In genomic region chr1:214341459-214341858, GRCh38 we compare ENCODE assay signal across 21 cellular contexts.
DNase-seq lines count a peak whose midpoint lies in the region; ATAC-seq, FAIRE-seq and TF ChIP-seq lines count a peak whose summit lies in the region.
"Had no signal": no experiment of that assay in that cellular context is flagged by ENCODE, and none has a peak within 500 bp of the region (broad histone marks: within the 10 kb centered on the region; RNA-seq: fewer than 3 reads in every experiment).

No MANE protein-coding gene starts in this region.

- WGBS in HepG2 (ENCODE audit: low lambda C conversion rate): 97% methylated on average over 3 of the region's 3 CpGs
- 79% methylated on average over 3 of the region's 3 CpGs for WGBS in right lobe of liver (ENCODE audit: insufficient coverage, low coverage, low lambda C conversion rate, missing lambda C conversion rate)
- 73 to 79% methylated on average over 3 of the region's 3 CpGs for WGBS in body of pancreas, 2 donors

- H3K79me2 ChIP-seq in HepG2 (ENCODE audit: insufficient read depth, low read length): no peaks in the 10 kb centered on the region

- H3K4me1 ChIP-seq in HepG2 (ENCODE audit: insufficient read depth, low read length): no peaks in the 10 kb centered on the region; the same call in 1 of the 2 replicates
- H3K4me1 ChIP-seq in right lobe of liver: no peaks in the 10 kb centered on the region
- H3K4me1 ChIP-seq in body of pancreas: no peaks in the 10 kb centered on the region

- H3K9ac ChIP-seq in HepG2 (ENCODE audit: insufficient read depth, low read depth, low read length): no peak overlapping the region

- no peak overlapping the region for H2AFZ ChIP-seq in HepG2 (ENCODE audit: low read length)
- H2AFZ ChIP-seq: GM23338 had no signal

- no peak for TF ChIP-seq POLR2A in HepG2 (IDR thresholded peaks at IDR 0.05; ENCODE audit: insufficient read depth in 1 of 2, low read depth in 2 of 2, low read length in 2 of 2)
- TF ChIP-seq POLR2A in right lobe of liver (IDR thresholded peaks at IDR 0.05): no peak
- TF ChIP-seq POLR2A in body of pancreas (IDR thresholded peaks at IDR 0.05): no peak

- intact Hi-C loops in HepG2 (cut with micrococcal nuclease; ENCODE audit: unreplicated experiment) (no loop called here), right lobe of liver (cut with DNase I) (no loop called here), body of pancreas (cut with DNase I) (no loop called here)

- TF ChIP-seq CTCF in HepG2 (CRISPR knock-in tag; IDR thresholded peaks at IDR 0.05) (no peak), right lobe of liver (IDR thresholded peaks at IDR 0.05) (no peak), HFFc6 (IDR thresholded peaks at IDR 0.05) (no peak), body of pancreas (IDR thresholded peaks at IDR 0.05) (no peak), endothelial cell (IDR thresholded peaks at IDR 0.05; ENCODE audit: unreplicated experiment) (no peak), chondrocyte (IDR thresholded peaks at IDR 0.05) (no peak)

- H3K4me1 Mint-ChIP-seq in HFFc6 (ENCODE audit: low read depth) (peaks cover 29% of the 10 kb centered on the region), endothelial cell (ENCODE audit: unreplicated experiment) (peaks cover 2% of the 10 kb centered on the region), chondrocyte (ENCODE audit: low read depth) (peaks cover 26% of the 10 kb centered on the region)
- H3K4me1 Mint-ChIP-seq: CD4-positive, alpha-beta memory T cell had no signal

- POLR2A ChIA-PET in HepG2 (lab: Yijun Ruan, JAX): no interaction called here

- H3K36me3 ChIP-seq in HepG2 (replicated peaks in 1 of 2; ENCODE audit: control insufficient read depth in 1 of 2, insufficient read depth in 2 of 2, low read length in 2 of 2) (peaks cover 3 to 23% of the 10 kb centered on the region in 2 experiments), right lobe of liver (no peaks in the 10 kb centered on the region), body of pancreas (replicated peaks in 1 of 2; ENCODE audit: insufficient read depth in 1 of 2, low read depth in 2 of 2) (no peaks in the 10 kb centered on the region)

- peaks cover 34% of the 10 kb centered on the region for H3K36me3 Mint-ChIP-seq in HFFc6 (ENCODE audit: low read depth)
- peaks cover 12% of the 10 kb centered on the region for H3K36me3 Mint-ChIP-seq in endothelial cell (ENCODE audit: low read depth, unreplicated experiment)
- peaks cover 20% of the 10 kb centered on the region for H3K36me3 Mint-ChIP-seq in chondrocyte (ENCODE audit: low read depth)

- ATAC-seq in HepG2 (no peak), right lobe of liver (no peak), body of pancreas (peak; percentile 34), GM19397 (IDR thresholded peaks at IDR 0.05; ENCODE audit: unreplicated experiment) (no peak)
- ATAC-seq: GM12878, GM23338 had no signal

- H3K4me3 Mint-ChIP-seq in HFFc6 (no peak overlapping the region; the same call in 1 of the 2 replicates), endothelial cell (ENCODE audit: unreplicated experiment) (peak overlapping the region; percentile 67), chondrocyte (ENCODE audit: unreplicated experiment) (no peak overlapping the region)
- H3K4me3 Mint-ChIP-seq: CD4-positive, alpha-beta memory T cell; GM23338 had no signal

- no peaks in the 10 kb centered on the region for H4K20me1 ChIP-seq in HepG2 (ENCODE audit: insufficient read depth, low read length)

- H3K4me3 ChIP-seq in HepG2 (replicated peaks in 1 of 3; ENCODE audit: insufficient read depth in 1 of 3, low read depth in 2 of 3, low read length in 3 of 3) (no peak overlapping the region), right lobe of liver (no peak overlapping the region), body of pancreas (no peak overlapping the region)
- H3K4me3 ChIP-seq: GM12878, GM23338 had no signal

- H3K27ac ChIP-seq in HepG2 (ENCODE audit: extremely low read length, insufficient read depth, low read length) (no peak overlapping the region), right lobe of liver (no peak overlapping the region), body of pancreas (no peak overlapping the region)

- DNase-seq in HepG2 (ENCODE audit: low spot score): no peak
- no peak for DNase-seq in right lobe of liver
- DNase-seq in HFFc6: no peak
- no peak for DNase-seq in body of pancreas
- no peak for DNase-seq in endothelial cell (ENCODE audit: low spot score)
- DNase-seq in SW480 (ENCODE audit: low spot score): no peak
- DNase-seq in chondrocyte (ENCODE audit: low spot score): no peak
- DNase-seq: C1 segment of cervical spinal cord; CD4-positive, alpha-beta memory T cell; COR-L47; DMS 273 treated with DMSO at 0.1 percent for 48 hours; DMS79; EL; GDM1; HCEC 1CT had no signal

- in situ Hi-C loops in HepG2 (cut with HindIII; ENCODE audit: extremely low pct_ligation_motif_present, low pct_unique_long_range_greater_than_20kb): no loop called here

- no peak for FAIRE-seq in HepG2 (lab: Jason Lieb, UNC)
- FAIRE-seq: D721Med, GM12878, GM19239, H54 had no signal

- TF ChIP-seq RAD21 in HepG2 (CRISPR knock-in tag; IDR thresholded peaks at IDR 0.05): no peak

- TF ChIP-seq EP300 in HepG2 (IDR thresholded peaks at IDR 0.05; ENCODE audit: low read depth in 2 of 2, low read length in 2 of 2) (no peak), HepG2 (CRISPR knock-in tag; IDR thresholded peaks at IDR 0.05; ENCODE audit: borderline replicate concordance) (no peak)

- H3K27ac Mint-ChIP-seq in HFFc6 (peak overlapping the region; percentile 32; the same call in 1 of the 2 replicates), endothelial cell (ENCODE audit: unreplicated experiment) (no peak overlapping the region), chondrocyte (ENCODE audit: unreplicated experiment) (no peak overlapping the region)
- H3K27ac Mint-ChIP-seq: CD4-positive, alpha-beta memory T cell; GM23338 had no signal

- CTCF ChIA-PET in HepG2 (lab: Yijun Ruan, JAX; ENCODE audit: low intra/inter-chr PET ratio, low total read pairs): no interaction called here

- no peak overlapping the region for H3K4me2 ChIP-seq in HepG2 (ENCODE audit: low read depth, low read length)
- H3K4me2 ChIP-seq: GM23338 had no signal

- peaks cover 5% of the 10 kb centered on the region for H3K27me3 Mint-ChIP-seq in HFFc6 (ENCODE audit: insufficient read depth)
- peaks cover 2% of the 10 kb centered on the region for H3K27me3 Mint-ChIP-seq in endothelial cell (ENCODE audit: unreplicated experiment)
- H3K27me3 Mint-ChIP-seq in chondrocyte (ENCODE audit: low read depth): no peaks in the 10 kb centered on the region
- H3K27me3 Mint-ChIP-seq: CD4-positive, alpha-beta memory T cell had no signal

- H3K9me3 Mint-ChIP-seq in HFFc6 (no peaks in the 10 kb centered on the region), endothelial cell (ENCODE audit: unreplicated experiment) (peaks cover 4% of the 10 kb centered on the region), chondrocyte (ENCODE audit: low read depth) (no peaks in the 10 kb centered on the region)

- H3K27me3 ChIP-seq in HepG2 (ENCODE audit: control insufficient read depth in 1 of 2, insufficient read depth in 2 of 2, low read length in 2 of 2) (no peaks in the 10 kb centered on the region), right lobe of liver (no peaks in the 10 kb centered on the region), body of pancreas (no peaks in the 10 kb centered on the region)

- H3K9me3 ChIP-seq in HepG2 (ENCODE audit: low read length): peaks cover 19% of the 10 kb centered on the region
- no peaks in the 10 kb centered on the region for H3K9me3 ChIP-seq in right lobe of liver
- no peaks in the 10 kb centered on the region for H3K9me3 ChIP-seq in body of pancreas

- BruUV-seq in HepG2 (replicated peaks; lab: Mats Ljungman, UMichigan): no TSS peak

TF ChIP-seq in HepG2, 621 proteins besides CTCF, POLR2A, EP300 and RAD21:
- no peak for TF ChIP-seq ZNF362 (CRISPR knock-in tag; IDR thresholded peaks at IDR 0.05; ENCODE audit: borderline replicate concordance)
- TF ChIP-seq SYNCRIP (IDR thresholded peaks at IDR 0.05; ENCODE audit: insufficient read depth, low read depth, low read length): no peak
- no peak for TF ChIP-seq NRL (CRISPR knock-in tag; IDR thresholded peaks at IDR 0.05; ENCODE audit: borderline replicate concordance)
- no peak for TF ChIP-seq SCMH1 (CRISPR knock-in tag; IDR thresholded peaks at IDR 0.05; ENCODE audit: borderline replicate concordance)
- TF ChIP-seq SKI (IDR thresholded peaks at IDR 0.05; ENCODE audit: partially characterized antibody): no peak
- peak; percentile 66 for TF ChIP-seq PRDM15 (CRISPR knock-in tag; IDR thresholded peaks at IDR 0.05)
